In the genomic region with DNA sequence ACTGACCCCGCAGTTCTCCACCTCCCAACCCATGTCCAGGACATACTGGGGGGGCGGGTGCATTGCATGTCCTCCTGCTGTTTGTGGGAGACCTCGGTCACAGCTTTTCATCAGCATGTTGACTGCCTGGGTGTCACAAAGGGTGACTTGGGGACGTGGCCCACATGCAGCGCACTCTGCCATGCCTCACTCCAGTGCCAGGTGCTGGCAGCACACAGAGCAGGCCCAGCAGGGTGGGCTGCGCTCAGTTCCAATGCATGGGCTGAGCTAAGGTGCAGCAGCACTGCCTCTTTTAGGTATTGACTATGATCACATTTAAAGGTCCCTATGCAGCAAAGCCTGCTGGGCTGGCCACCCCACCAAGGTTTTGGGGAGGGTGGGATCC, we compare ENCODE assay signal across 31 cellular contexts.
"Had no signal": no experiment of that assay in that cellular context is flagged by ENCODE, and none has a peak within 500 bp of the region (broad histone marks: within the 10 kb centered on the region; RNA-seq: fewer than 3 reads in every experiment).

No MANE protein-coding gene starts in this region.

- H3K27me3 ChIP-seq: ascending aorta had no signal

- ATAC-seq: activated CD4-positive, alpha-beta T cell treated with anti-CD3 and anti-CD28 coated beads for 36 hours; activated CD4-positive, CD25-positive, alpha-beta regulatory T cell treated with anti-CD3 and anti-CD28 coated beads, Interleukin-2, amount 50 U/mL, for 24 hours; activated CD8-positive, alpha-beta memory T cell treated with anti-CD3 and anti-CD28 coated beads, Interleukin-2, amount 10 ng/mL, durations not matched to agents 7 days and 5 days; activated CD8-positive, alpha-beta T cell treated with anti-CD3 and anti-CD28 coated beads, Interleukin-2, amount 10 ng/mL, durations not matched to agents 7 days and 5 days; activated naive CD8-positive, alpha-beta T cell treated with anti-CD3 and anti-CD28 coated beads, Interleukin-2, amount 50 U/mL, for 24 hours; WTC11 had no signal

- DNase-seq: activated CD4-positive, alpha-beta memory T cell treated with anti-CD3 and anti-CD28 coated beads, Interleukin-2, amount 10 ng/mL, durations not matched to agents 7 days and 5 days; activated CD4-positive, alpha-beta T cell treated with anti-CD3 and anti-CD28 coated beads for 1 hour; activated CD4-positive, alpha-beta T cell treated with anti-CD3 and anti-CD28 coated beads for 36 hours; activated CD4-positive, alpha-beta T cell treated with anti-CD3 and anti-CD28 coated beads for 48 hours; activated CD4-positive, alpha-beta T cell treated with anti-CD3 and anti-CD28 coated beads, Interleukin-2, amount 10 ng/mL, durations not matched to agents 7 days and 5 days; activated CD4-positive, alpha-beta T cell treated with anti-CD3 and anti-CD28 coated beads, Interleukin-2, amount 50 U/mL, for 48 hours; activated CD4-positive, CD25-positive, alpha-beta regulatory T cell; activated CD8-positive, alpha-beta memory T cell treated with anti-CD3 and anti-CD28 coated beads for 24 hours; activated CD8-positive, alpha-beta memory T cell treated with anti-CD3 and anti-CD28 coated beads, Interleukin-2, amount 10 ng/mL, durations not matched to agents 7 days and 5 days; activated CD8-positive, alpha-beta memory T cell treated with anti-CD3 and anti-CD28 coated beads, Interleukin-2, amount 50 U/mL, for 48 hours; activated CD8-positive, alpha-beta T cell treated with anti-CD3 and anti-CD28 coated beads, Interleukin-2, amount 10 ng/mL, durations not matched to agents 7 days and 5 days; activated effector memory CD4-positive, alpha-beta T cell treated with Interleukin-2 at 50 U/mL for 16 hours; activated gamma-delta T cell; activated naive CD4-positive, alpha-beta T cell treated with anti-CD3 and anti-CD28 coated beads, Interleukin-2, amount 10 ng/mL, durations not matched to agents 7 days and 5 days; activated naive CD4-positive, alpha-beta T cell treated with Interleukin-2 at 50 U/mL for 16 hours; activated naive CD8-positive, alpha-beta T cell treated with anti-CD3 and anti-CD28 coated beads, Interleukin-2, amount 10 ng/mL, durations not matched to agents 7 days and 5 days; activated naive CD8-positive, alpha-beta T cell treated with anti-CD3 and anti-CD28 coated beads, Interleukin-2, amount 50 U/mL, for 24 hours; activated T-cell treated with anti-CD3 and anti-CD28 coated beads, Interleukin-2, amount 50 U/mL, for 24 hours; activated T-cell treated with anti-CD3 and anti-CD28 coated beads, Interleukin-2, amount 50 U/mL, for 48 hours; amygdala; anterior cingulate cortex; caudate nucleus; cerebellar nuclear complex; T-helper 1 cell; T-helper 2 cell; T-helper 9 cell; WERI-Rb-1 had no signal

- H3K4me1 ChIP-seq: ascending aorta had no signal

- H3K36me3 ChIP-seq: ascending aorta, cardiac muscle cell, WERI-Rb-1 had no signal

- H3K9me3 ChIP-seq: ascending aorta had no signal

- H3K27ac ChIP-seq: ascending aorta, cardiac muscle cell, WERI-Rb-1 had no signal

- H3K4me3 ChIP-seq: ascending aorta, cardiac muscle cell had no signal
